Comparison of ENCODE assay signal across 9 cellular contexts in the genomic region with DNA sequence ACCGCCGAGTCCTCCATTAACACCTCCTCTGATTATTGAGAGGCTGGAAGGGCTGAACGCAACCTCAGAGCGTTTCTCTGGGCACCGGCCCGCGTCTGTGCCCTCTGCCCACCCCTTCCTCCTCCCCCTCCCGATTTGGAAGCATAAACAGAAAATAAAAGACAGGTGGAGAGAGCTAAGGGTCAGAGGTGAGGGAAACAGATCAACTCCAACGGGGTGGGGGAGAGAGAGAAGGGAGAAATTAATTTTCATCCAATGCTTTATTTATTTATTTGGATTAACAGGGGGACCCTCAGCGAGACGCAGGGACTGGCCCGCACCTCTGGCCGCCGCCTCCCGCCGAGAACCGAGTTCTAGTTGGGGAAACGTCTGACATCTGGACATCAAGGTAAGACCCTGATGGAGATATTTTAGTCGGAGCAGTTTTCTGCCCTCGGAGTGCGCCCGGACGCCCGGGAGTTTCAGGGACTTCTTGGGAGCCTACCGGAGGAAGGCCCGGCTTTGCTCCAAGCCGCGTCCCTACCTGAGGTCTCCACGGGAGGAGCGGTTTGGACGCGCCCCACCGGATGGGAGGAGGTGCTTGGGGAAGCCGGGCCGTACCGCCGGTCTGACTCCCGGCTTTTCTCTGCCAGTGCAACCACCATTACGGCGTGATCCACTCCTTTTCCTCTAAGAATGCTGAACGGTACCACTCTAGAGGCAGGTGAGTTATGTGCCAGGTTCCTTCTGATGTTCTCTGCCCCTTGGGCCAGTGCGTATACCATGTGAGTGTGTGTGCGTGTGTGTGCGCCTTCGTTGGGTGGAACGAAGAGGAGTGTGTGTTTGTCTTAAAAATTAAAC. TPM values are rescaled to one million over a fixed set of nuclear protein-coding genes. Genes with fewer than 3 reads are reported as not detected.
DNase-seq lines count a peak whose midpoint lies in the region; ATAC-seq and TF ChIP-seq lines count a peak whose summit lies in the region.
"Had no signal": no experiment of that assay in that cellular context is flagged by ENCODE, and none has a peak within 500 bp of the region (broad histone marks: within the 10 kb centered on the region; RNA-seq: fewer than 3 reads in every experiment).

No MANE protein-coding gene starts in this region.

- H3K27me3 Mint-ChIP-seq in activated naive CD4-positive, alpha-beta T cell treated with anti-CD3 and anti-CD28 coated beads for 36 hours (ENCODE audit: low read depth) = peaks cover 95% of the 10 kb centered on the region
- peaks cover 98% of the 10 kb centered on the region for H3K27me3 Mint-ChIP-seq in T-helper 2 cell treated with Interferon-gamma antibody and Interleukin-4, amounts not matched to agents 5 μg/mL and 100 μg/mL, for 36 hours (ENCODE audit: low read depth)
- peaks cover 99% of the 10 kb centered on the region for H3K27me3 Mint-ChIP-seq in stimulated activated memory B cell treated with anti-CD40 and anti-IgM and Interleukin-4, amounts not matched to agents 10 μg/mL and 1 μg/mL and 100 μg/mL, for 72 hours

- no peak overlapping the region for H3K27ac ChIP-seq in foreskin keratinocyte
- H3K27ac ChIP-seq in dorsolateral prefrontal cortex = no peak overlapping the region
- H3K27ac ChIP-seq in substantia nigra (ENCODE audit: low read depth, low read length, poor library complexity, severe bottlenecking) = no peak overlapping the region

- DNase-seq in activated naive CD4-positive, alpha-beta T cell treated with anti-CD3 and anti-CD28 coated beads for 36 hours = no peak
- no peak for DNase-seq in activated naive CD4-positive, alpha-beta T cell treated with anti-CD3 and anti-CD28 coated beads, Interleukin-2, amount 50 U/mL, for 16 hours
- no peak for DNase-seq in T-helper 2 cell treated with Interferon-gamma antibody and Interleukin-4, amounts not matched to agents 5 μg/mL and 100 μg/mL, for 36 hours (ENCODE audit: low spot score)
- DNase-seq in foreskin keratinocyte (no peak), OCI-M1 (lab: John Stamatoyannopoulos, UW) (no peak), dorsolateral prefrontal cortex (no peak), substantia nigra (lab: John Stamatoyannopoulos, UW) (no peak)
- DNase-seq: DND-41 had no signal

- CTCF ChIA-PET in activated naive CD4-positive, alpha-beta T cell treated with anti-CD3 and anti-CD28 coated beads for 36 hours (lab: Charles Lee) = interaction anchor here (0.7 to 1.6 kb wide), 3 partner anchors 8 to 386 kb away, joined by 3 to 6 read pairs (median 4); no protein-coding TSS in a partner anchor

- peaks cover 100% of the 10 kb centered on the region for H3K27me3 ChIP-seq in foreskin keratinocyte
- H3K27me3 ChIP-seq in dorsolateral prefrontal cortex = peaks cover 42 to 100% (median 94%) of the 10 kb centered on the region in 45 donors

- peak; percentile 23 for ATAC-seq in foreskin keratinocyte
- ATAC-seq in stimulated activated memory B cell treated with anti-CD40 and anti-IgM and Interleukin-4, amounts not matched to agents 10 μg/mL and 1 μg/mL and 100 μg/mL, for 72 hours = no peak

- peak overlapping the region; percentile 79 for H3K4me3 Mint-ChIP-seq in activated naive CD4-positive, alpha-beta T cell treated with anti-CD3 and anti-CD28 coated beads for 36 hours
- H3K4me3 Mint-ChIP-seq in T-helper 2 cell treated with Interferon-gamma antibody and Interleukin-4, amounts not matched to agents 5 μg/mL and 100 μg/mL, for 36 hours = peak overlapping the region; percentile 91
- H3K4me3 Mint-ChIP-seq in stimulated activated memory B cell treated with anti-CD40 and anti-IgM and Interleukin-4, amounts not matched to agents 10 μg/mL and 1 μg/mL and 100 μg/mL, for 72 hours = peak overlapping the region; percentile 82

- H3K9me3 Mint-ChIP-seq in activated naive CD4-positive, alpha-beta T cell treated with anti-CD3 and anti-CD28 coated beads for 36 hours = no peaks in the 10 kb centered on the region
- H3K9me3 Mint-ChIP-seq in T-helper 2 cell treated with Interferon-gamma antibody and Interleukin-4, amounts not matched to agents 5 μg/mL and 100 μg/mL, for 36 hours = no peaks in the 10 kb centered on the region
- no peaks in the 10 kb centered on the region for H3K9me3 Mint-ChIP-seq in stimulated activated memory B cell treated with anti-CD40 and anti-IgM and Interleukin-4, amounts not matched to agents 10 μg/mL and 1 μg/mL and 100 μg/mL, for 72 hours

- no peaks in the 10 kb centered on the region for H3K36me3 Mint-ChIP-seq in activated naive CD4-positive, alpha-beta T cell treated with anti-CD3 and anti-CD28 coated beads for 36 hours (ENCODE audit: low read depth)
- no peaks in the 10 kb centered on the region for H3K36me3 Mint-ChIP-seq in T-helper 2 cell treated with Interferon-gamma antibody and Interleukin-4, amounts not matched to agents 5 μg/mL and 100 μg/mL, for 36 hours (ENCODE audit: low read depth)
- peaks cover 5% of the 10 kb centered on the region for H3K36me3 Mint-ChIP-seq in stimulated activated memory B cell treated with anti-CD40 and anti-IgM and Interleukin-4, amounts not matched to agents 10 μg/mL and 1 μg/mL and 100 μg/mL, for 72 hours

- H3K4me1 Mint-ChIP-seq in activated naive CD4-positive, alpha-beta T cell treated with anti-CD3 and anti-CD28 coated beads for 36 hours (ENCODE audit: low read depth) = peaks cover 69% of the 10 kb centered on the region
- H3K4me1 Mint-ChIP-seq in T-helper 2 cell treated with Interferon-gamma antibody and Interleukin-4, amounts not matched to agents 5 μg/mL and 100 μg/mL, for 36 hours (ENCODE audit: low read depth) = peaks cover 54% of the 10 kb centered on the region
- peaks cover 70% of the 10 kb centered on the region for H3K4me1 Mint-ChIP-seq in stimulated activated memory B cell treated with anti-CD40 and anti-IgM and Interleukin-4, amounts not matched to agents 10 μg/mL and 1 μg/mL and 100 μg/mL, for 72 hours

- H3K4me3 ChIP-seq in dorsolateral prefrontal cortex = peak overlapping the region in 17 of 59 donors; percentile 1 to 46 (median 27)

- H3K4me1 ChIP-seq in foreskin keratinocyte = peaks cover 5% of the 10 kb centered on the region

- TF ChIP-seq CTCF in foreskin keratinocyte (conservative IDR thresholded peaks at IDR 0.05) (no peak), dorsolateral prefrontal cortex (IDR thresholded peaks at IDR 0.05 in 54 of 56, conservative IDR thresholded peaks at IDR 0.05 in 2 of 56; ENCODE audit: low read depth in 1 of 56, partially characterized antibody in 56 of 56) (no peak)

- intact Hi-C loops in activated naive CD4-positive, alpha-beta T cell treated with anti-CD3 and anti-CD28 coated beads for 36 hours (cut with micrococcal nuclease) = loop anchor here (2.0 kb wide), 1 partner anchor 347 kb away; no protein-coding TSS in a partner anchor
- intact Hi-C loops in dorsolateral prefrontal cortex (cut with DNase I) = no loop called here

- peak overlapping the region; percentile 53 for H3K27ac Mint-ChIP-seq in activated naive CD4-positive, alpha-beta T cell treated with anti-CD3 and anti-CD28 coated beads for 36 hours
- H3K27ac Mint-ChIP-seq in T-helper 2 cell treated with Interferon-gamma antibody and Interleukin-4, amounts not matched to agents 5 μg/mL and 100 μg/mL, for 36 hours = no peak overlapping the region
- peak overlapping the region; percentile 29 for H3K27ac Mint-ChIP-seq in stimulated activated memory B cell treated with anti-CD40 and anti-IgM and Interleukin-4, amounts not matched to agents 10 μg/mL and 1 μg/mL and 100 μg/mL, for 72 hours

RNA-seq across cellular contexts. Expression of a gene that starts 5.1 kb away (rescaled TPM):
- not detected for total RNA-seq in activated naive CD4-positive, alpha-beta T cell treated with anti-CD3 and anti-CD28 coated beads for 36 hours
- total RNA-seq in foreskin keratinocyte (not detected in 2 replicates), dorsolateral prefrontal cortex (1 to 10 TPM in 1 of 120 experiments, under 1 TPM in 16, not detected in 103; 0.07 to 3.7 (median 0.34) TPM)
- not detected in 2 replicates for polyA plus RNA-seq in foreskin keratinocyte

RNA-seq across cellular contexts. Expression of a gene that starts 9.6 kb away (rescaled TPM):
- total RNA-seq in activated naive CD4-positive, alpha-beta T cell treated with anti-CD3 and anti-CD28 coated beads for 36 hours = under 1 TPM in 1 of 2 experiments, not detected in 1; 0.52 TPM
- total RNA-seq in foreskin keratinocyte (2.4 and 2.6 TPM in 2 replicates), dorsolateral prefrontal cortex (1 to 10 TPM in 108 of 120 experiments, not detected in 12; 1.1 to 8.0 (median 3.0) TPM)
- polyA plus RNA-seq in foreskin keratinocyte = 3.1 and 3.5 TPM in 2 replicates
